Comparison of ENCODE assay signal across 1 cellular context in genomic region chr16:49441366-49441780, GRCh38.
TF ChIP-seq lines count a peak whose summit lies in the region.

No MANE protein-coding gene starts in this region.

TF ChIP-seq in SK-N-SH treated with all-trans-retinoic acid at 6 μM for 48 hours, 23 proteins besides CTCF, POLR2A, EP300 and RAD21 (continued from another document):
- TF ChIP-seq ZC3H10 (CRISPR knock-in tag; IDR thresholded peaks at IDR 0.05): no peak
